ENCODE assay signal across 23 cellular contexts in the genomic region with DNA sequence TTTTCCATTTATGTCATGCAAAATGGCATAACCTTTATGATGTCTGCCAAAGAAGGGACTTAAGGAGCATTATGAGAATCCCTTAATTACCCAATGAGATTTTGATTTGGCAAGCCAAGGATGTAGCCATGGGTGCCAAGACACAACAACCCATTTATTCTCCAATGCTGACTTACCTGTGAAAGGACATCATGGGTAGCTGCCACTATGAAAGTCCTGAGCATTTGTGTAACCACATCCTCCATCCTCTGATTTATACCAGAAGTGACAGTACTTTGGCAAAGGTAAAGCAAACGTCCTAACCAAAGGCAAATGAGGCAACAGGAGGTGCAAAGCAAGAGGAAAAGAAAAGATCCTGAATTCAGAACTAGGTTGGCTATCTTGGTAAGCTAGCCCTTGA.
"Had no signal": no experiment of that assay in that cellular context is flagged by ENCODE, and none has a peak within 500 bp of the region (broad histone marks: within the 10 kb centered on the region; RNA-seq: fewer than 3 reads in every experiment).

No MANE protein-coding gene starts in this region.

- H3K27ac ChIP-seq: RWPE1 had no signal

- H3K36me3 ChIP-seq: MG63 had no signal

- H3K4me3 ChIP-seq: MG63 had no signal

- DNase-seq: IMR-90; Karpas-422; KG1; MG63; NCI-H1092; NCI-H1105 treated with DMSO at 0.1 percent for 48 hours; NCI-H1417 treated with DMSO at 0.1 percent for 48 hours; NCI-H146; NCI-H1694 treated with DMSO at 0.1 percent for 48 hours; NCI-H1930; NCI-H2171 treated with DMSO at 0.1 percent for 48 hours; NCI-H345; NCI-H446 treated with DMSO at 0.1 percent for 48 hours; NCI-H510A treated with DMSO at 0.1 percent for 48 hours; NCI-H526; NK-92 treated with Interleukin-12 subunit alpha and Interleukin-12 subunit beta, amount 100 ng/mL, for 24 hours; PC-3; SHP77; SK-N-SH; SW 1271 had no signal

- H3K27me3 ChIP-seq: MG63 had no signal

- ATAC-seq: HepG2, Panc1, PC-3 had no signal

- H3K9me3 ChIP-seq: MG63, SK-N-SH had no signal
